8 cellular contexts compared by ENCODE assay signal in genomic region chr1:89821322-89822108, GRCh38. TPM values are rescaled to one million over a fixed set of nuclear protein-coding genes. Genes with fewer than 3 reads are reported as not detected.
DNase-seq lines count a peak whose midpoint lies in the region; ATAC-seq and TF ChIP-seq lines count a peak whose summit lies in the region.

No MANE protein-coding gene starts in this region.

- CTCF ChIA-PET in activated naive CD4-positive, alpha-beta T cell treated with anti-CD3 and anti-CD28 coated beads for 36 hours (lab: Charles Lee), result interaction anchor here (1.0 to 1.8 kb wide), 3 partner anchors 20 to 26 kb away, joined by 4 to 6 read pairs (median 4); no protein-coding TSS in a partner anchor

- intact Hi-C loops in activated naive CD4-positive, alpha-beta T cell treated with anti-CD3 and anti-CD28 coated beads for 36 hours (cut with micrococcal nuclease), result loop anchor here (1.0 to 5.0 kb wide), 3 partner anchors 40 to 929 kb away; partner anchors contain the start of genes GTF2B and LRRC8C
- intact Hi-C loops in heart left ventricle (cut with DNase I), result loop anchor here in 4 of 10 donors (5.0 kb wide), 4 partner anchors 51 to 171 kb away; no protein-coding TSS in a partner anchor

- H3K4me3 ChIP-seq in HUES48 (ENCODE audit: low read depth, low read length) (peak overlapping the region; percentile 95), SJSA1 (peak overlapping the region; percentile 84), heart left ventricle (peak overlapping the region; percentile 69 to 99 (median 92)), rectal smooth muscle tissue (ENCODE audit: low read length) (peak overlapping the region; percentile 91)

- H3K36me3 Mint-ChIP-seq in activated naive CD4-positive, alpha-beta T cell treated with anti-CD3 and anti-CD28 coated beads for 36 hours (ENCODE audit: low read depth), result peaks cover 4% of the 10 kb centered on the region

- H3K9ac ChIP-seq in HUES48 (ENCODE audit: low read depth, low read length), result peak overlapping the region; percentile 91
- peak overlapping the region; percentile 14 for H3K9ac ChIP-seq in rectal smooth muscle tissue (ENCODE audit: low read length)

- peak overlapping the region; percentile 89 for H3K27ac ChIP-seq in HUES48 (ENCODE audit: low read depth, low read length)
- H3K27ac ChIP-seq in SJSA1, result no peak overlapping the region
- H3K27ac ChIP-seq in heart left ventricle, result peak overlapping the region; percentile 10 to 91 (median 78)
- peak overlapping the region; percentile 1 for H3K27ac ChIP-seq in rectal smooth muscle tissue (ENCODE audit: low read depth, low read length)

- H3K27me3 ChIP-seq in HUES48 (ENCODE audit: control insufficient read depth, insufficient read depth, low read length) (peaks cover 9% of the 10 kb centered on the region; the same call in 1 of the 2 replicates), SJSA1 (replicated peaks) (peaks cover 31% of the 10 kb centered on the region), heart left ventricle (no peaks in the 10 kb centered on the region), rectal smooth muscle tissue (ENCODE audit: control insufficient read depth, insufficient read depth, low read length) (no peaks in the 10 kb centered on the region)

- H3K4me1 ChIP-seq in HUES48 (ENCODE audit: control insufficient read depth, insufficient read depth, low read length) (peaks cover 25% of the 10 kb centered on the region), SJSA1 (replicated peaks) (peaks cover 19% of the 10 kb centered on the region), heart left ventricle (peaks cover 0 to 46% (median 17%) of the 10 kb centered on the region in 12 donors), rectal smooth muscle tissue (ENCODE audit: control insufficient read depth, insufficient read depth, low read length) (peaks cover 6% of the 10 kb centered on the region)

- H3K27ac Mint-ChIP-seq in activated naive CD4-positive, alpha-beta T cell treated with anti-CD3 and anti-CD28 coated beads for 36 hours, result peak overlapping the region; percentile 26

- no peaks in the 10 kb centered on the region for H3K27me3 Mint-ChIP-seq in activated naive CD4-positive, alpha-beta T cell treated with anti-CD3 and anti-CD28 coated beads for 36 hours (ENCODE audit: low read depth)

- H3K4me3 Mint-ChIP-seq in activated naive CD4-positive, alpha-beta T cell treated with anti-CD3 and anti-CD28 coated beads for 36 hours, result peak overlapping the region; percentile 85

- TF ChIP-seq CTCF in heart left ventricle (IDR thresholded peaks at IDR 0.05), result peak in 1 of 12 donors; percentile 8

- peaks cover 13% of the 10 kb centered on the region for H3K36me3 ChIP-seq in HUES48 (ENCODE audit: control insufficient read depth, insufficient read depth, low read length)
- peaks cover 5% of the 10 kb centered on the region; the same call in 1 of the 2 replicates for H3K36me3 ChIP-seq in SJSA1
- no peaks in the 10 kb centered on the region for H3K36me3 ChIP-seq in heart left ventricle
- no peaks in the 10 kb centered on the region for H3K36me3 ChIP-seq in rectal smooth muscle tissue (ENCODE audit: control insufficient read depth, insufficient read depth, low read length)

- peaks cover 32% of the 10 kb centered on the region for H3K4me1 Mint-ChIP-seq in activated naive CD4-positive, alpha-beta T cell treated with anti-CD3 and anti-CD28 coated beads for 36 hours (ENCODE audit: low read depth)

- H3K9me3 ChIP-seq in HUES48 (ENCODE audit: control insufficient read depth, insufficient read depth, low read length) (no peaks in the 10 kb centered on the region), SJSA1 (replicated peaks) (no peaks in the 10 kb centered on the region; the same call in 1 of the 2 replicates), heart left ventricle (no peaks in the 10 kb centered on the region)

- no peaks in the 10 kb centered on the region for H3K9me3 Mint-ChIP-seq in activated naive CD4-positive, alpha-beta T cell treated with anti-CD3 and anti-CD28 coated beads for 36 hours

- DNase-seq in EH (ENCODE audit: low read depth) (peak; percentile 46), SJSA1 (ENCODE audit: low read depth in 1 of 2, low spot score in 2 of 2) (peak in 1 of 2 experiments; percentile 43), heart left ventricle (peak; percentile 36 to 77 (median 48)), midbrain (lab: John Stamatoyannopoulos, UW) (no peak)
- peak; percentile 51 for DNase-seq in activated naive CD4-positive, alpha-beta T cell treated with anti-CD3 and anti-CD28 coated beads for 36 hours

- 1 to 3% (median 1%) methylated on average over 43 to 73 of the region's 73 CpGs for WGBS in heart left ventricle, 4 donors

- ATAC-seq in GM21423 (IDR thresholded peaks at IDR 0.05; ENCODE audit: unreplicated experiment), result peak; percentile 48
- peak in 3 of 4 donors; percentile 25 to 53 (median 51) for ATAC-seq in heart left ventricle

- TF ChIP-seq POLR2A in heart left ventricle (IDR thresholded peaks at IDR 0.05), result peak in 1 of 2 donors; percentile 14

RNA-seq across cellular contexts. Expression of gene LRRC8D, which starts 0.7 kb away (rescaled TPM):
- total RNA-seq in SJSA1 (2014; rRNA removed; shearing (Covaris generic)), result 19.5 and 23.2 TPM in 2 replicates
- 10 to 100 TPM; 14.4 to 15.0 TPM for total RNA-seq in activated naive CD4-positive, alpha-beta T cell treated with anti-CD3 and anti-CD28 coated beads for 36 hours
- 10 to 100 TPM in 3 of 9 donors, 1 to 10 TPM in 6; 5.7 to 13.0 (median 8.0) TPM for total RNA-seq in heart left ventricle
- 10 to 100 TPM in 1 of 2 donors, 1 to 10 TPM in 1; 2.1 to 16.5 TPM for polyA plus RNA-seq in heart left ventricle
